ENCODE assay signal across 33 cellular contexts in genomic region chr18:30072609-30073385, GRCh38.
A peak's percentile ranks its signal among the peaks of the same experiment; 100 is the strongest.
DNase-seq lines count a peak whose midpoint lies in the region; ATAC-seq, FAIRE-seq and TF ChIP-seq lines count a peak whose summit lies in the region.
"Had no signal": no experiment of that assay in that cellular context is flagged by ENCODE, and none has a peak within 500 bp of the region (broad histone marks: within the 10 kb centered on the region; RNA-seq: fewer than 3 reads in every experiment).

No MANE protein-coding gene starts in this region.

- no TSS peak for BruUV-seq in HepG2 (replicated peaks; lab: Mats Ljungman, UMichigan)
- no TSS peak for BruUV-seq in K562 (replicated peaks; lab: Mats Ljungman, UMichigan)
- no TSS peak for BruUV-seq in PC-9 (replicated peaks; lab: Mats Ljungman, UMichigan)

- no peaks in the 10 kb centered on the region for H3F3A ChIP-seq in PC-9 (ENCODE audit: insufficient read depth, low read depth)

- H3K4me2 ChIP-seq in HepG2 (ENCODE audit: low read depth, low read length) (no peak overlapping the region), K562 (ENCODE audit: insufficient read depth, low read length) (no peak overlapping the region), PC-9 (no peak overlapping the region)
- H3K4me2 ChIP-seq: A549; BLaER1; BLaER1 treated with 17β-estradiol and CSF1 and Interleukin-3, amounts not matched to agents 10 nM and 100 nM had no signal

- no peak overlapping the region for H2AFZ ChIP-seq in HepG2 (ENCODE audit: low read length)
- H2AFZ ChIP-seq in K562 (ENCODE audit: low read depth, low read length): no peak overlapping the region
- no peak overlapping the region for H2AFZ ChIP-seq in PC-9

- no peak for TF ChIP-seq RAD21 in HepG2 (CRISPR knock-in tag; IDR thresholded peaks at IDR 0.05)
- TF ChIP-seq RAD21 in K562 (CRISPR knock-in tag; conservative IDR thresholded peaks at IDR 0.05 in 1 of 2, IDR thresholded peaks at IDR 0.05 in 1 of 2): no peak

- 1% methylated on average over 5 of the region's 5 CpGs for WGBS in HepG2 (ENCODE audit: low lambda C conversion rate)
- WGBS in right lobe of liver (ENCODE audit: insufficient coverage, low coverage, low lambda C conversion rate, missing lambda C conversion rate): 33% methylated on average over 5 of the region's 5 CpGs
- 2% methylated on average over 5 of the region's 5 CpGs for WGBS in K562 (ENCODE audit: insufficient coverage, low coverage, missing lambda C conversion rate)

- H3K9ac ChIP-seq in HepG2 (ENCODE audit: insufficient read depth, low read depth, low read length) (no peak overlapping the region), K562 (ENCODE audit: insufficient read depth in 1 of 2, low read depth in 2 of 2, low read length in 2 of 2) (no peak overlapping the region)
- H3K9ac ChIP-seq: BLaER1; BLaER1 treated with 17β-estradiol and CSF1 and Interleukin-3, amounts not matched to agents 10 nM and 100 nM had no signal

- TF ChIP-seq EP300 in HepG2 (IDR thresholded peaks at IDR 0.05; ENCODE audit: low read depth in 2 of 2, low read length in 2 of 2) (no peak), HepG2 (CRISPR knock-in tag; IDR thresholded peaks at IDR 0.05; ENCODE audit: borderline replicate concordance) (no peak), K562 (IDR thresholded peaks at IDR 0.05; ENCODE audit: low read length) (no peak)

- H3K9me1 ChIP-seq in K562 (ENCODE audit: control insufficient read depth, insufficient read depth, low read length): no peaks in the 10 kb centered on the region

- no peak overlapping the region for H3K4me3 ChIP-seq in HepG2 (replicated peaks in 1 of 3; ENCODE audit: insufficient read depth in 1 of 3, low read depth in 2 of 3, low read length in 3 of 3)
- H3K4me3 ChIP-seq in right lobe of liver: no peak overlapping the region
- H3K4me3 ChIP-seq in HEK293 (ENCODE audit: low read depth, low read length): no peak overlapping the region
- no peak overlapping the region for H3K4me3 ChIP-seq in K562
- no peak overlapping the region for H3K4me3 ChIP-seq in PC-9
- H3K4me3 ChIP-seq: A549; BLaER1; BLaER1 treated with 17β-estradiol and CSF1 and Interleukin-3, amounts not matched to agents 10 nM and 100 nM had no signal

- no peak for FAIRE-seq in HepG2 (lab: Jason Lieb, UNC)
- FAIRE-seq in K562 (lab: Jason Lieb, UNC): no peak
- FAIRE-seq: A204.1, A549, D721Med had no signal

- POLR2A ChIA-PET in HepG2 (lab: Yijun Ruan, JAX): no interaction called here
- POLR2A ChIA-PET in HEK293 (lab: Yijun Ruan, JAX): no interaction called here
- POLR2A ChIA-PET in K562 (lab: Yijun Ruan, JAX): no interaction called here
- POLR2A ChIA-PET in PC-9 (lab: Charles Lee; ENCODE audit: unreplicated experiment): no interaction called here

- H3K9me3 ChIP-seq in HepG2 (ENCODE audit: low read length) (peaks cover 35% of the 10 kb centered on the region), right lobe of liver (no peaks in the 10 kb centered on the region), HEK293 (ENCODE audit: control insufficient read depth, insufficient read depth, low read depth, low read length) (no peaks in the 10 kb centered on the region), K562 (replicated peaks; ENCODE audit: control insufficient read depth, insufficient read depth, low read depth, low read length) (no peaks in the 10 kb centered on the region), PC-9 (ENCODE audit: insufficient read depth, low read depth) (no peaks in the 10 kb centered on the region)
- H3K9me3 ChIP-seq: A549, BE2C, Caco-2 had no signal

- TF ChIP-seq POLR2A in HepG2 (IDR thresholded peaks at IDR 0.05; ENCODE audit: insufficient read depth in 1 of 2, low read depth in 2 of 2, low read length in 2 of 2) (no peak), right lobe of liver (IDR thresholded peaks at IDR 0.05) (no peak), K562 (conservative IDR thresholded peaks at IDR 0.05) (no peak)

- intact Hi-C loops in HepG2 (cut with micrococcal nuclease; ENCODE audit: unreplicated experiment): no loop called here
- intact Hi-C loops in right lobe of liver (cut with DNase I): no loop called here
- intact Hi-C loops in K562 (cut with micrococcal nuclease): no loop called here
- intact Hi-C loops in PC-9 (cut with micrococcal nuclease; ENCODE audit: unreplicated experiment): no loop called here

- TF ChIP-seq CTCF in HepG2 (CRISPR knock-in tag; IDR thresholded peaks at IDR 0.05): no peak
- TF ChIP-seq CTCF in right lobe of liver (IDR thresholded peaks at IDR 0.05): no peak
- no peak for TF ChIP-seq CTCF in HEK293 (tag by site-specific recombination; IDR thresholded peaks at IDR 0.05)
- TF ChIP-seq CTCF in K562 (IDR thresholded peaks at IDR 0.05 in 2 of 3, conservative IDR thresholded peaks at IDR 0.05 in 1 of 3; ENCODE audit: insufficient read depth in 2 of 3, low read depth in 1 of 3, low read length in 3 of 3): no peak
- TF ChIP-seq CTCF in PC-9 (conservative IDR thresholded peaks at IDR 0.05): no peak

- no peak for DNase-seq in HepG2 (ENCODE audit: low spot score)
- no peak for DNase-seq in right lobe of liver
- DNase-seq in K562 (ENCODE audit: extremely low read depth in 1 of 4, low spot score in 3 of 4): no peak
- DNase-seq in PC-9: no peak
- DNase-seq: 8988T; ACHN; AML-193; BE2C; C1 segment of cervical spinal cord; Caco-2; Calu3; CD4-positive, alpha-beta memory T cell; CD4-positive, alpha-beta T cell; CD4-positive, CD25-positive, alpha-beta regulatory T cell; CD8-positive, alpha-beta memory T cell; CD8-positive, alpha-beta T cell; COR-L47; DMS 273 treated with DMSO at 0.1 percent for 48 hours; DMS153; DMS53; DMS79; DMS79 treated with DMSO at 0.1 percent for 48 hours; DND-41; EL had no signal

- in situ Hi-C loops in HepG2 (cut with HindIII; ENCODE audit: extremely low pct_ligation_motif_present, low pct_unique_long_range_greater_than_20kb) (no loop called here), K562 (cut with MboI) (no loop called here)

- H4K20me1 ChIP-seq in HepG2 (ENCODE audit: insufficient read depth, low read length) (no peaks in the 10 kb centered on the region), K562 (replicated peaks; ENCODE audit: control insufficient read depth, insufficient read depth, low read length) (no peaks in the 10 kb centered on the region), PC-9 (ENCODE audit: insufficient read depth) (no peaks in the 10 kb centered on the region)
- H4K20me1 ChIP-seq: BLaER1; BLaER1 treated with 17β-estradiol and CSF1 and Interleukin-3, amounts not matched to agents 10 nM and 100 nM had no signal

- no peak for ATAC-seq in HepG2
- ATAC-seq in right lobe of liver: no peak
- ATAC-seq in K562: no peak
- no peak for ATAC-seq in HG02642 (IDR thresholded peaks at IDR 0.05; ENCODE audit: poor library complexity, unreplicated experiment)
- ATAC-seq: A549; CD8-positive, alpha-beta T cell had no signal

- CTCF ChIA-PET in HepG2 (lab: Yijun Ruan, JAX; ENCODE audit: low intra/inter-chr PET ratio, low total read pairs) (no interaction called here), HEK293 (lab: Yijun Ruan, JAX) (no interaction called here), K562 (lab: Yijun Ruan, JAX; ENCODE audit: low intra/inter-chr PET ratio) (no interaction called here), PC-9 (lab: Charles Lee) (no interaction called here)

- H3K36me3 ChIP-seq in HepG2 (replicated peaks in 1 of 2; ENCODE audit: control insufficient read depth in 1 of 2, insufficient read depth in 2 of 2, low read length in 2 of 2) (no peaks in the 10 kb centered on the region), right lobe of liver (no peaks in the 10 kb centered on the region), HEK293 (ENCODE audit: control insufficient read depth in 2 of 2, insufficient read depth in 1 of 2, low read length in 2 of 2) (no peaks in the 10 kb centered on the region), K562 (ENCODE audit: control insufficient read depth, insufficient read depth, low read length) (no peaks in the 10 kb centered on the region), PC-9 (ENCODE audit: low read depth) (no peaks in the 10 kb centered on the region)
- H3K36me3 ChIP-seq: BE2C; BLaER1; BLaER1 treated with 17β-estradiol and CSF1 and Interleukin-3, amounts not matched to agents 10 nM and 100 nM had no signal

- H3K9me2 ChIP-seq in PC-9 (ENCODE audit: insufficient read depth): no peaks in the 10 kb centered on the region

- H3K79me2 ChIP-seq in HepG2 (ENCODE audit: insufficient read depth, low read length) (no peaks in the 10 kb centered on the region), K562 (ENCODE audit: control insufficient read depth, insufficient read depth, low read length) (no peaks in the 10 kb centered on the region), PC-9 (ENCODE audit: low read depth) (no peaks in the 10 kb centered on the region)

- H3K27me3 ChIP-seq in HepG2 (ENCODE audit: control insufficient read depth in 1 of 2, insufficient read depth in 2 of 2, low read length in 2 of 2) (no peaks in the 10 kb centered on the region), right lobe of liver (no peaks in the 10 kb centered on the region), K562 (ENCODE audit: control insufficient read depth in 2 of 2, insufficient read depth in 2 of 2, low read length in 2 of 2) (no peaks in the 10 kb centered on the region), PC-9 (ENCODE audit: insufficient read depth, low read depth) (no peaks in the 10 kb centered on the region)
- H3K27me3 ChIP-seq: BE2C; BLaER1; BLaER1 treated with 17β-estradiol and CSF1 and Interleukin-3, amounts not matched to agents 10 nM and 100 nM had no signal

- H3K27ac ChIP-seq in HepG2 (ENCODE audit: extremely low read length, insufficient read depth, low read length) (no peak overlapping the region), right lobe of liver (no peak overlapping the region), HEK293 (ENCODE audit: extremely low read depth, low read depth, low read length) (no peak overlapping the region), K562 (ENCODE audit: extremely low read depth, low read depth, low read length) (no peak overlapping the region), PC-9 (no peak overlapping the region)
- H3K27ac ChIP-seq: 22Rv1; A549; BLaER1; BLaER1 treated with 17β-estradiol and CSF1 and Interleukin-3, amounts not matched to agents 10 nM and 100 nM; C4-2B had no signal

- H3K4me1 ChIP-seq in HepG2 (ENCODE audit: insufficient read depth, low read length) (no peaks in the 10 kb centered on the region), right lobe of liver (no peaks in the 10 kb centered on the region), HEK293 (ENCODE audit: control insufficient read depth, insufficient read depth, low read length) (no peaks in the 10 kb centered on the region), K562 (replicated peaks in 1 of 2; ENCODE audit: control insufficient read depth in 2 of 2, insufficient read depth in 2 of 2, low read length in 2 of 2) (no peaks in the 10 kb centered on the region), PC-9 (replicated peaks; ENCODE audit: insufficient read depth) (no peaks in the 10 kb centered on the region)
- H3K4me1 ChIP-seq: A549, BE2C, Caco-2 had no signal

TF ChIP-seq in HEK293, 187 proteins besides CTCF, POLR2A, EP300 and RAD21 (continues in another document):
- TF ChIP-seq ZNF626 (tag by site-specific recombination; IDR thresholded peaks at IDR 0.05) (no peak), SETDB1 (IDR thresholded peaks at IDR 0.05; ENCODE audit: insufficient read length, low read length) (peak; percentile 64)

TF ChIP-seq in K562, 482 proteins besides CTCF, POLR2A, EP300 and RAD21:
- peak; percentile 89 for TF ChIP-seq ZNF707 (CRISPR knock-in tag; conservative IDR thresholded peaks at IDR 0.05)
- no peak for TF ChIP-seq ZNF324 (CRISPR knock-in tag; IDR thresholded peaks at IDR 0.05)
TF ChIP-seq in K562: peak in this region for 1.
